1 cellular context compared by ENCODE assay signal in the genomic region with DNA sequence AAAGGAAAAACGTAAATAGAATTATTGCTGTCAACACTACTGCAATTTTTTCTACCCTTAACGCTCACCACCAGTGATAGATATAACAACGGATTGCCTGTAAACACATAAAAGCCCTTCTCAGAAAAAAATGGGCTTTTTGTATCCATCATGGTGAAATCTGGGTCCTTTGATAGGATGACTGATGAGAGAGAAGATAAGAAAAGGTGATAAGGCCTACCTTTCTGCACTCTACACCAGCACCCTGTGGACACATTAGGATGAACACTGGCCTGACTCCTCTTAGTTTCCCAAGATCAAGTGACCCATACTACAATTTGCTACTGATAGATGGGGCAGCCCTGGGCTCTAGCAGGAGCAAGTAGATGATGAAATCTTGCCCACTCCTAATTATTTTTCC.
TF ChIP-seq lines count a peak whose summit lies in the region.

No MANE protein-coding gene starts in this region.

TF ChIP-seq in HepG2, 621 proteins besides CTCF, POLR2A, EP300 and RAD21:
- TF ChIP-seq HNF4A (CRISPR knock-in tag; IDR thresholded peaks at IDR 0.05), result peak; percentile 18; the same call in 1 of the 2 replicates
- peak; percentile 61; the same call in 1 of the 2 replicates for TF ChIP-seq TCF7 (IDR thresholded peaks at IDR 0.05; ENCODE audit: low read depth)
- TF ChIP-seq PLRG1 (conservative IDR thresholded peaks at IDR 0.05), result no peak
- TF ChIP-seq SOX13 (IDR thresholded peaks at IDR 0.05), result no peak
- TF ChIP-seq SOX13 (CRISPR knock-in tag; conservative IDR thresholded peaks at IDR 0.05 in 1 of 2, IDR thresholded peaks at IDR 0.05 in 1 of 2), result peak in 1 of 2 experiments; percentile 43; a peak in 1 of 4 replicates
- peak; percentile 23; the same call in 1 of the 2 replicates for TF ChIP-seq FOSL2 (CRISPR knock-in tag; IDR thresholded peaks at IDR 0.05)
- no peak for TF ChIP-seq ZNF75D (CRISPR knock-in tag; IDR thresholded peaks at IDR 0.05; ENCODE audit: borderline replicate concordance)
- peak; percentile 59; the same call in 1 of the 2 replicates for TF ChIP-seq GATA4 (IDR thresholded peaks at IDR 0.05; ENCODE audit: borderline replicate concordance, low read depth)
- TF ChIP-seq NFATC3 (CRISPR knock-in tag; IDR thresholded peaks at IDR 0.05), result no peak
- no peak for TF ChIP-seq NKX3-1 (CRISPR knock-in tag; IDR thresholded peaks at IDR 0.05)
- peak; percentile 45; the same call in 1 of the 2 replicates for TF ChIP-seq HMG20A (CRISPR knock-in tag; IDR thresholded peaks at IDR 0.05; ENCODE audit: borderline replicate concordance)
- TF ChIP-seq, protein P1, sequence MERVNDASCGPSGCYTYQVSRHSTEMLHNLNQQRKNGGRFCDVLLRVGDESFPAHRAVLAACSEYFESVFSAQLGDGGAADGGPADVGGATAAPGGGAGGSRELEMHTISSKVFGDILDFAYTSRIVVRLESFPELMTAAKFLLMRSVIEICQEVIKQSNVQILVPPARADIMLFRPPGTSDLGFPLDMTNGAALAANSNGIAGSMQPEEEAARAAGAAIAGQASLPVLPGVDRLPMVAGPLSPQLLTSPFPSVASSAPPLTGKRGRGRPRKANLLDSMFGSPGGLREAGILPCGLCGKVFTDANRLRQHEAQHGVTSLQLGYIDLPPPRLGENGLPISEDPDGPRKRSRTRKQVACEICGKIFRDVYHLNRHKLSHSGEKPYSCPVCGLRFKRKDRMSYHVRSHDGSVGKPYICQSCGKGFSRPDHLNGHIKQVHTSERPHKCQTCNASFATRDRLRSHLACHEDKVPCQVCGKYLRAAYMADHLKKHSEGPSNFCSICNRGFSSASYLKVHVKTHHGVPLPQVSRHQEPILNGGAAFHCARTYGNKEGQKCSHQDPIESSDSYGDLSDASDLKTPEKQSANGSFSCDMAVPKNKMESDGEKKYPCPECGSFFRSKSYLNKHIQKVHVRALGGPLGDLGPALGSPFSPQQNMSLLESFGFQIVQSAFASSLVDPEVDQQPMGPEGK (CRISPR knock-in tag; IDR thresholded peaks at IDR 0.05), result no peak
- no peak for TF ChIP-seq ZC3H13 (CRISPR knock-in tag; IDR thresholded peaks at IDR 0.05)
- TF ChIP-seq RFX1 (IDR thresholded peaks at IDR 0.05), result no peak
- TF ChIP-seq NR2F6 (IDR thresholded peaks at IDR 0.05), result no peak
- TF ChIP-seq NR2F6 (CRISPR knock-in tag; IDR thresholded peaks at IDR 0.05), result peak; percentile 46; the same call in 1 of the 2 replicates
- no peak for TF ChIP-seq TOPORS (CRISPR knock-in tag; IDR thresholded peaks at IDR 0.05)
- TF ChIP-seq, protein P2, sequence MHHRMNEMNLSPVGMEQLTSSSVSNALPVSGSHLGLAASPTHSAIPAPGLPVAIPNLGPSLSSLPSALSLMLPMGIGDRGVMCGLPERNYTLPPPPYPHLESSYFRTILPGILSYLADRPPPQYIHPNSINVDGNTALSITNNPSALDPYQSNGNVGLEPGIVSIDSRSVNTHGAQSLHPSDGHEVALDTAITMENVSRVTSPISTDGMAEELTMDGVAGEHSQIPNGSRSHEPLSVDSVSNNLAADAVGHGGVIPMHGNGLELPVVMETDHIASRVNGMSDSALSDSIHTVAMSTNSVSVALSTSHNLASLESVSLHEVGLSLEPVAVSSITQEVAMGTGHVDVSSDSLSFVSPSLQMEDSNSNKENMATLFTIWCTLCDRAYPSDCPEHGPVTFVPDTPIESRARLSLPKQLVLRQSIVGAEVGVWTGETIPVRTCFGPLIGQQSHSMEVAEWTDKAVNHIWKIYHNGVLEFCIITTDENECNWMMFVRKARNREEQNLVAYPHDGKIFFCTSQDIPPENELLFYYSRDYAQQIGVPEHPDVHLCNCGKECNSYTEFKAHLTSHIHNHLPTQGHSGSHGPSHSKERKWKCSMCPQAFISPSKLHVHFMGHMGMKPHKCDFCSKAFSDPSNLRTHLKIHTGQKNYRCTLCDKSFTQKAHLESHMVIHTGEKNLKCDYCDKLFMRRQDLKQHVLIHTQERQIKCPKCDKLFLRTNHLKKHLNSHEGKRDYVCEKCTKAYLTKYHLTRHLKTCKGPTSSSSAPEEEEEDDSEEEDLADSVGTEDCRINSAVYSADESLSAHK (CRISPR knock-in tag; IDR thresholded peaks at IDR 0.05; ENCODE audit: borderline replicate concordance), result no peak
- peak; percentile 11; the same call in 1 of the 2 replicates for TF ChIP-seq SOX5 (CRISPR knock-in tag; IDR thresholded peaks at IDR 0.05; ENCODE audit: borderline replicate concordance)
- no peak for TF ChIP-seq HHEX (CRISPR knock-in tag; IDR thresholded peaks at IDR 0.05)
- TF ChIP-seq ZNF558 (CRISPR knock-in tag; IDR thresholded peaks at IDR 0.05; ENCODE audit: borderline replicate concordance), result no peak
- TF ChIP-seq, protein P3, sequence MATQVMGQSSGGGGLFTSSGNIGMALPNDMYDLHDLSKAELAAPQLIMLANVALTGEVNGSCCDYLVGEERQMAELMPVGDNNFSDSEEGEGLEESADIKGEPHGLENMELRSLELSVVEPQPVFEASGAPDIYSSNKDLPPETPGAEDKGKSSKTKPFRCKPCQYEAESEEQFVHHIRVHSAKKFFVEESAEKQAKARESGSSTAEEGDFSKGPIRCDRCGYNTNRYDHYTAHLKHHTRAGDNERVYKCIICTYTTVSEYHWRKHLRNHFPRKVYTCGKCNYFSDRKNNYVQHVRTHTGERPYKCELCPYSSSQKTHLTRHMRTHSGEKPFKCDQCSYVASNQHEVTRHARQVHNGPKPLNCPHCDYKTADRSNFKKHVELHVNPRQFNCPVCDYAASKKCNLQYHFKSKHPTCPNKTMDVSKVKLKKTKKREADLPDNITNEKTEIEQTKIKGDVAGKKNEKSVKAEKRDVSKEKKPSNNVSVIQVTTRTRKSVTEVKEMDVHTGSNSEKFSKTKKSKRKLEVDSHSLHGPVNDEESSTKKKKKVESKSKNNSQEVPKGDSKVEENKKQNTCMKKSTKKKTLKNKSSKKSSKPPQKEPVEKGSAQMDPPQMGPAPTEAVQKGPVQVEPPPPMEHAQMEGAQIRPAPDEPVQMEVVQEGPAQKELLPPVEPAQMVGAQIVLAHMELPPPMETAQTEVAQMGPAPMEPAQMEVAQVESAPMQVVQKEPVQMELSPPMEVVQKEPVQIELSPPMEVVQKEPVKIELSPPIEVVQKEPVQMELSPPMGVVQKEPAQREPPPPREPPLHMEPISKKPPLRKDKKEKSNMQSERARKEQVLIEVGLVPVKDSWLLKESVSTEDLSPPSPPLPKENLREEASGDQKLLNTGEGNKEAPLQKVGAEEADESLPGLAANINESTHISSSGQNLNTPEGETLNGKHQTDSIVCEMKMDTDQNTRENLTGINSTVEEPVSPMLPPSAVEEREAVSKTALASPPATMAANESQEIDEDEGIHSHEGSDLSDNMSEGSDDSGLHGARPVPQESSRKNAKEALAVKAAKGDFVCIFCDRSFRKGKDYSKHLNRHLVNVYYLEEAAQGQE (IDR thresholded peaks at IDR 0.05; ENCODE audit: borderline replicate concordance in 1 of 2, low read depth in 1 of 2, low read length in 2 of 2), result no peak
- no peak for TF ChIP-seq ZNF776 (CRISPR knock-in tag; IDR thresholded peaks at IDR 0.05)
- TF ChIP-seq KDM6A (CRISPR knock-in tag; IDR thresholded peaks at IDR 0.05; ENCODE audit: low read depth), result no peak
- TF ChIP-seq ZNF83 (CRISPR knock-in tag; IDR thresholded peaks at IDR 0.05; ENCODE audit: borderline replicate concordance), result no peak
- no peak for TF ChIP-seq DPF2 (CRISPR knock-in tag; IDR thresholded peaks at IDR 0.05; ENCODE audit: borderline replicate concordance, low read depth)
- no peak for TF ChIP-seq ZNF768 (CRISPR knock-in tag; IDR thresholded peaks at IDR 0.05)
- no peak for TF ChIP-seq CBX2 (IDR thresholded peaks at IDR 0.05; ENCODE audit: low read depth, low read length)
- TF ChIP-seq CBX2 (CRISPR knock-in tag; IDR thresholded peaks at IDR 0.05; ENCODE audit: low read depth), result no peak
